Comparison of ENCODE assay signal across 8 cellular contexts in genomic region chr9:87498046-87498815, GRCh38.
A peak's percentile ranks its signal among the peaks of the same experiment; 100 is the strongest.
DNase-seq lines count a peak whose midpoint lies in the region; ATAC-seq and TF ChIP-seq lines count a peak whose summit lies in the region.

No MANE protein-coding gene starts in this region.

- H3K4me3 ChIP-seq in LNCaP clone FGC (ENCODE audit: low read depth, low read length) (peak overlapping the region; percentile 44), astrocyte of the cerebellum (ENCODE audit: low read depth, low read length) (peak overlapping the region; percentile 73), iPS-18a (ENCODE audit: low read length) (peak overlapping the region; percentile 88), retinal pigment epithelial cell (ENCODE audit: low read length) (peak overlapping the region; percentile 73)

- peak; percentile 27 for ATAC-seq in GM19397 (IDR thresholded peaks at IDR 0.05; ENCODE audit: unreplicated experiment)

- H3K9me3 ChIP-seq in iPS-18a (ENCODE audit: control insufficient read depth, low read depth, low read length) = no peaks in the 10 kb centered on the region

- peaks cover 7% of the 10 kb centered on the region for H3K27me3 ChIP-seq in iPS-18a (ENCODE audit: control insufficient read depth, insufficient read depth, low read length)

- TF ChIP-seq CTCF in LNCaP clone FGC (IDR thresholded peaks at IDR 0.05; ENCODE audit: control insufficient read depth, extremely low read depth, insufficient read depth) = no peak
- TF ChIP-seq CTCF in astrocyte of the cerebellum (IDR thresholded peaks at IDR 0.05; ENCODE audit: low read depth, low read length, missing control alignments) = peak; percentile 24
- TF ChIP-seq CTCF in retinal pigment epithelial cell (conservative IDR thresholded peaks at IDR 0.05; ENCODE audit: low read depth, low read length) = peak; percentile 27

- H3K4me1 ChIP-seq in iPS-18a (ENCODE audit: control insufficient read depth, low read depth, low read length) = peaks cover 17% of the 10 kb centered on the region

- H3K27ac ChIP-seq in iPS-18a (ENCODE audit: low read length) = peak overlapping the region; percentile 39

- peak; percentile 26 for DNase-seq in D341Med (ENCODE audit: low spot score)
- no peak for DNase-seq in LNCaP clone FGC (ENCODE audit: low read depth)
- DNase-seq in astrocyte of the cerebellum (ENCODE audit: low read depth) = no peak
- no peak for DNase-seq in retinal pigment epithelial cell (ENCODE audit: low read depth)
- DNase-seq in stimulated activated naive CD4-positive, alpha-beta T cell (lab: John Stamatoyannopoulos, UW) = no peak
- DNase-seq in COLO829 (ENCODE audit: low spot score) = no peak

- in situ Hi-C loops in astrocyte of the cerebellum (cut with HindIII; ENCODE audit: low sequenced_read_pairs) = no loop called here

- peaks cover 9% of the 10 kb centered on the region for H3K36me3 ChIP-seq in iPS-18a (ENCODE audit: control insufficient read depth, low read depth, low read length)

- peak overlapping the region; percentile 87 for H3K9ac ChIP-seq in iPS-18a (ENCODE audit: low read length)
